In genomic region chr6:6331393-6331792, GRCh38 we compare ENCODE assay signal across 10 cellular contexts. TPM values are rescaled to one million over a fixed set of nuclear protein-coding genes. Genes with fewer than 3 reads are reported as not detected.
DNase-seq lines count a peak whose midpoint lies in the region; ATAC-seq and TF ChIP-seq lines count a peak whose summit lies in the region.
"Had no signal": no experiment of that assay in that cellular context is flagged by ENCODE, and none has a peak within 500 bp of the region (broad histone marks: within the 10 kb centered on the region; RNA-seq: fewer than 3 reads in every experiment).

No MANE protein-coding gene starts in this region.

- peak; percentile 20 for DNase-seq in KBM-7
- DNase-seq in psoas muscle, result no peak
- no peak for DNase-seq in SHP77 (lab: John Stamatoyannopoulos, UW)
- DNase-seq in HAP-1 (ENCODE audit: low spot score in 2 of 2), result no peak
- no peak for DNase-seq in Kasumi-1 (lab: John Stamatoyannopoulos, UW)
- DNase-seq in activated T-cell treated with anti-CD3 and anti-CD28 coated beads for 4 hours, result no peak
- DNase-seq: activated CD4-positive, alpha-beta T cell treated with anti-CD3 and anti-CD28 coated beads, Interleukin-2, amount 10 ng/mL, durations not matched to agents 24 days and 14 days; mammary epithelial cell had no signal

- ATAC-seq in GM18867 (IDR thresholded peaks at IDR 0.05; ENCODE audit: unreplicated experiment) (peak; percentile 53), HG02623 (IDR thresholded peaks at IDR 0.05; ENCODE audit: unreplicated experiment) (peak; percentile 69), psoas muscle (no peak)

- intact Hi-C loops in psoas muscle (cut with DNase I), result no loop called here

- TF ChIP-seq CTCF in psoas muscle (IDR thresholded peaks at IDR 0.05), result no peak

- H3K4me3 ChIP-seq in psoas muscle (no peak overlapping the region), HAP-1 (no peak overlapping the region)

- 54 to 57% (median 54%) methylated on average over 6 of the region's 6 CpGs for WGBS in psoas muscle, 3 donors

- H3K27me3 ChIP-seq in psoas muscle (ENCODE audit: insufficient read depth in 3 of 3, low read length in 2 of 3) (peaks cover 0 to 3% (median 0%) of the 10 kb centered on the region in 3 donors), HAP-1 (ENCODE audit: low read depth) (no peaks in the 10 kb centered on the region)

- in situ Hi-C loops in KBM-7 (cut with MboI; ENCODE audit: low pct_unique_long_range_greater_than_20kb, low sequenced_read_pairs) (no loop called here), HAP-1 (cut with MboI; ENCODE audit: low sequenced_read_pairs) (no loop called here)

- no peaks in the 10 kb centered on the region for H3K36me3 ChIP-seq in psoas muscle (ENCODE audit: insufficient read depth in 1 of 2, low read depth in 1 of 2)
- no peaks in the 10 kb centered on the region for H3K36me3 ChIP-seq in HAP-1 (replicated peaks)

- H3K27ac ChIP-seq in psoas muscle, result peak overlapping the region; percentile 8

- H3K9me3 ChIP-seq in psoas muscle (no peaks in the 10 kb centered on the region), HAP-1 (no peaks in the 10 kb centered on the region)

- H3K4me1 ChIP-seq in psoas muscle (no peaks in the 10 kb centered on the region), HAP-1 (no peaks in the 10 kb centered on the region)

RNA-seq across cellular contexts. Expression of gene F13A1, which starts 10.9 kb away (rescaled TPM):
- total RNA-seq in psoas muscle, result 10 to 100 TPM; 26.2 to 58.9 (median 40.1) TPM
- 1 to 10 TPM; 4.9 to 8.4 (median 6.8) TPM for polyA plus RNA-seq in psoas muscle
- total RNA-seq: activated CD4-positive, alpha-beta T cell treated with anti-CD3 and anti-CD28 coated beads, Interleukin-2, amount 10 ng/mL, durations not matched to agents 24 days and 14 days; mammary epithelial cell had no signal
- polyA plus RNA-seq: mammary epithelial cell had no signal

Comparison
In these comparisons a context has a peak if more than half of its experiments do, and no peak if none do; other contexts are left out.
1. ATAC-seq: peak in GM18867 (single experiment) and HG02623 (single experiment); none in psoas muscle (0 of 4).